In genomic region chr5:39428639-39429038, GRCh38 we compare ENCODE assay signal across 28 cellular contexts. TPM values are rescaled to one million over a fixed set of nuclear protein-coding genes. Genes with fewer than 3 reads are reported as not detected.
"Had no signal": no experiment of that assay in that cellular context is flagged by ENCODE, and none has a peak within 500 bp of the region (broad histone marks: within the 10 kb centered on the region; RNA-seq: fewer than 3 reads in every experiment).

No MANE protein-coding gene starts in this region.

- H3K27ac Mint-ChIP-seq: activated naive CD8-positive, alpha-beta T cell; activated T-helper 2 cell treated with anti-CD3 and anti-CD28 coated beads, Interferon-gamma antibody, Interleukin-2, Interleukin-4, amounts not matched to agents 10 μg/mL and 5 μg/mL and 100 μg/mL, durations not matched to agents 14 hours and 24 hours and 36 hours; effector memory CD8-positive, alpha-beta T cell had no signal

- H3K9me3 ChIP-seq: adrenal gland, ascending aorta, colonic mucosa, esophagus squamous epithelium, gastroesophageal sphincter, heart left ventricle, prostate gland, right atrium auricular region, spleen, testis, upper lobe of right lung had no signal

- H3K27ac ChIP-seq: adrenal gland, ascending aorta, colonic mucosa, dorsolateral prefrontal cortex, esophagus squamous epithelium, gastroesophageal sphincter, heart left ventricle, prostate gland, right atrium auricular region, testis, upper lobe of right lung had no signal

- H3K4me3 ChIP-seq: adrenal gland, ascending aorta, colonic mucosa, dorsolateral prefrontal cortex, esophagus squamous epithelium, gastroesophageal sphincter, heart left ventricle, prostate gland, right atrium auricular region, spleen, upper lobe of right lung had no signal

- H3K9me3 Mint-ChIP-seq: activated T-cell treated with anti-CD3 and anti-CD28 coated beads, Interleukin-2, amount 50 U/mL, for 4 hours; activated T-helper 2 cell treated with anti-CD3 and anti-CD28 coated beads, Interferon-gamma antibody, Interleukin-2, Interleukin-4, amounts not matched to agents 10 μg/mL and 5 μg/mL and 100 μg/mL, durations not matched to agents 14 hours and 24 hours and 36 hours; central memory CD8-positive, alpha-beta T cell; effector memory CD8-positive, alpha-beta T cell; naive B cell; neural crest cell had no signal

- H3K4me1 ChIP-seq: colonic mucosa, prostate gland had no signal

- H3K4me3 Mint-ChIP-seq: activated naive CD8-positive, alpha-beta T cell; activated T-cell treated with anti-CD3 and anti-CD28 coated beads, Interleukin-2, amount 50 U/mL, for 4 hours; central memory CD8-positive, alpha-beta T cell; effector memory CD8-positive, alpha-beta T cell; naive B cell; neural crest cell had no signal

- DNase-seq: activated CD4-positive, alpha-beta T cell treated with anti-CD3 and anti-CD28 coated beads for 1 hour; activated CD8-positive, alpha-beta memory T cell treated with anti-CD3 and anti-CD28 coated beads, Interleukin-2, amount 50 U/mL, for 48 hours; activated naive CD4-positive, alpha-beta T cell; activated T-cell treated with anti-CD3 and anti-CD28 coated beads, Interleukin-2, amount 50 U/mL, for 4 hours; adrenal gland; colonic mucosa; dorsolateral prefrontal cortex; effector memory CD8-positive, alpha-beta T cell; esophagus squamous epithelium; heart left ventricle; left cardiac atrium; mesenchymal stem cell; naive B cell; spleen; stimulated activated CD4-positive, alpha-beta T cell treated with anti-CD3 and anti-CD28 coated beads, Interleukin-4, amount 100 ng/mL, for 1 hour; stimulated activated naive CD4-positive, alpha-beta T cell; T-helper 1 cell; testis; upper lobe of right lung had no signal

- H3K27me3 ChIP-seq: adrenal gland, ascending aorta, colonic mucosa, gastroesophageal sphincter, right atrium auricular region, testis, upper lobe of right lung had no signal

- ATAC-seq: activated T-cell treated with anti-CD3 and anti-CD28 coated beads, Interleukin-2, amount 50 U/mL, for 4 hours; effector memory CD8-positive, alpha-beta T cell; gastroesophageal sphincter; heart left ventricle; left cardiac atrium; upper lobe of right lung had no signal

- H3K36me3 Mint-ChIP-seq: activated naive CD8-positive, alpha-beta T cell; naive B cell had no signal

- H3K36me3 ChIP-seq: adrenal gland, ascending aorta, colonic mucosa, esophagus squamous epithelium, gastroesophageal sphincter, heart left ventricle, prostate gland, right atrium auricular region, spleen, upper lobe of right lung had no signal

RNA-seq across cellular contexts. Expression of gene DAB2, which starts 3.9 kb away (rescaled TPM):
- total RNA-seq: activated CD8-positive, alpha-beta memory T cell treated with anti-CD3 and anti-CD28 coated beads for 36 hours; activated T-helper 2 cell treated with anti-CD3 and anti-CD28 coated beads, Interferon-gamma antibody, Interleukin-2, Interleukin-4, amounts not matched to agents 10 μg/mL and 5 μg/mL and 100 μg/mL, durations not matched to agents 14 hours and 24 hours and 36 hours had no signal
